7 cellular contexts compared by ENCODE assay signal in the genomic region with DNA sequence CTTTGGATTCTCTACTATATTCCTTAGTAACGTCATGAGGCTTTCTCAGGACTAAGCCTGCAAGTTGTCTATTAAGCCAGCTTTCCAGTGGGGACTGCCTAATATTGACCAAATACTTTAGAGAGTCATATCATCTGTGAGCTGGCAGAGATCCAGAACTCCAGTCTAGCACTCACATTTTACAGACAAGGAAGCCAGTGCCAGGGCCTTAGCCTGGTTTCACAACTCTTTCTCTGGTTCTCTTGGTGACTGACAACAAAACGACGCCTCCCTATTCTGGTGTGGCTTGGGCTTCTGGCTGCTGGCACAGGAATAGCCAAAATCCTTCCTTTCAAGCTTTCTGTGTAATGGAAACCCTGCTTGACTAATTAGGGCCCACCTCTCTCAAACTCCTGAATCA.
A peak's percentile ranks its signal among the peaks of the same experiment; 100 is the strongest.
DNase-seq lines count a peak whose midpoint lies in the region; ATAC-seq and TF ChIP-seq lines count a peak whose summit lies in the region.

No MANE protein-coding gene starts in this region.

- no peak for TF ChIP-seq CTCF in thoracic aorta (IDR thresholded peaks at IDR 0.05)

- H3K36me3 ChIP-seq in MG63 (no peaks in the 10 kb centered on the region), thoracic aorta (no peaks in the 10 kb centered on the region)

- H3K9me3 ChIP-seq in MG63 (no peaks in the 10 kb centered on the region), thoracic aorta (no peaks in the 10 kb centered on the region)

- peak overlapping the region; percentile 89 to 94 for H3K27ac ChIP-seq in thoracic aorta

- peaks cover 27 to 40% of the 10 kb centered on the region in 2 donors for H3K4me1 ChIP-seq in thoracic aorta (ENCODE audit: control insufficient read depth in 1 of 2, low read depth in 2 of 2)

- H3K4me3 ChIP-seq in MG63 (no peak overlapping the region), thoracic aorta (no peak overlapping the region)

- DNase-seq in MG63: peak; percentile 73
- DNase-seq in SW480 (ENCODE audit: low spot score): peak; percentile 64
- DNase-seq in hepatic stellate cell (ENCODE audit: low spot score): peak; percentile 65
- peak; percentile 90 for DNase-seq in thoracic aorta (ENCODE audit: low spot score)
- DNase-seq in NCI-H146 (lab: John Stamatoyannopoulos, UW): no peak
- DNase-seq in NCI-H526 treated with DMSO at 0.1 percent for 48 hours (lab: John Stamatoyannopoulos, UW): no peak

- peak; percentile 88 for ATAC-seq in thoracic aorta (ENCODE audit: insufficient number of reproducible peaks, low FRiP score, low read depth)
- ATAC-seq in HG02852 (IDR thresholded peaks at IDR 0.05; ENCODE audit: unreplicated experiment): no peak

- H3K27me3 ChIP-seq in MG63: no peaks in the 10 kb centered on the region
- H3K27me3 ChIP-seq in thoracic aorta (replicated peaks; ENCODE audit: insufficient read depth): no peaks in the 10 kb centered on the region

Comparison
In these comparisons a context has a peak if more than half of its experiments do, and no peak if none do; other contexts are left out.
1. DNase-seq: peak in MG63 (single experiment), SW480 (single experiment), hepatic stellate cell (single experiment) and thoracic aorta (single experiment); none in NCI-H146 (single experiment) and NCI-H526 treated with DMSO at 0.1 percent for 48 hours (single experiment).